In the genomic region with DNA sequence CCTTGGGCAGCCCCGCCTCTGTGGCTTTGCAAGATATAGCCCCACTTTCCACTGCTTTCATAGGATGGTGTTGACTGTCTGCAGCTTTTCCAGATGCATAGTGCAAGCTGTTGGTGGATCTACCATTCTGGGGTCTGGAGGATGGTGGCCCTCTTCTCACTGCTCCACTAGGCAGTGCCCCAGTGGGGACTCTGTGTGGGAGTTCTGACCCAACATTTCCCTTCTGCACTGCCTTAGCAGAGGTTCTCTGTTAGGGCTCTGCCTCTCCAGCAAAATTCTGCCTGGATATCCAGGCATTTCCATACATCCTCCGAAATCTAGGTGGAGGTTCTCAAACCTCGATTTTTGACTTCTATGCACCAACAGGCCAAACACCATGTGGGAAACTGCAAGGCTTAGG, we compare ENCODE assay signal across 36 cellular contexts.
"Had no signal": no experiment of that assay in that cellular context is flagged by ENCODE, and none has a peak within 500 bp of the region (broad histone marks: within the 10 kb centered on the region; RNA-seq: fewer than 3 reads in every experiment).

No MANE protein-coding gene starts in this region.

- DNase-seq: activated CD4-positive, alpha-beta memory T cell treated with anti-CD3 and anti-CD28 coated beads, Interleukin-2, amount 10 ng/mL, durations not matched to agents 7 days and 5 days; activated CD4-positive, alpha-beta T cell treated with anti-CD3 and anti-CD28 coated beads for 1 hour; activated CD4-positive, alpha-beta T cell treated with anti-CD3 and anti-CD28 coated beads for 36 hours; activated CD4-positive, alpha-beta T cell treated with anti-CD3 and anti-CD28 coated beads for 48 hours; activated CD4-positive, alpha-beta T cell treated with anti-CD3 and anti-CD28 coated beads, Interleukin-2, amount 10 ng/mL, durations not matched to agents 7 days and 5 days; activated CD4-positive, alpha-beta T cell treated with anti-CD3 and anti-CD28 coated beads, Interleukin-2, amount 50 U/mL, for 48 hours; activated CD4-positive, CD25-positive, alpha-beta regulatory T cell; activated CD8-positive, alpha-beta memory T cell treated with anti-CD3 and anti-CD28 coated beads for 24 hours; activated CD8-positive, alpha-beta memory T cell treated with anti-CD3 and anti-CD28 coated beads, Interleukin-2, amount 10 ng/mL, durations not matched to agents 7 days and 5 days; activated CD8-positive, alpha-beta memory T cell treated with anti-CD3 and anti-CD28 coated beads, Interleukin-2, amount 50 U/mL, for 48 hours; activated CD8-positive, alpha-beta T cell treated with anti-CD3 and anti-CD28 coated beads, Interleukin-2, amount 10 ng/mL, durations not matched to agents 7 days and 5 days; activated effector memory CD4-positive, alpha-beta T cell treated with Interleukin-2 at 50 U/mL for 16 hours; activated gamma-delta T cell; activated naive CD4-positive, alpha-beta T cell treated with anti-CD3 and anti-CD28 coated beads, Interleukin-2, amount 10 ng/mL, durations not matched to agents 7 days and 5 days; activated naive CD4-positive, alpha-beta T cell treated with Interleukin-2 at 50 U/mL for 16 hours; activated naive CD8-positive, alpha-beta T cell treated with anti-CD3 and anti-CD28 coated beads, Interleukin-2, amount 10 ng/mL, durations not matched to agents 7 days and 5 days; activated naive CD8-positive, alpha-beta T cell treated with anti-CD3 and anti-CD28 coated beads, Interleukin-2, amount 50 U/mL, for 24 hours; activated T-cell treated with anti-CD3 and anti-CD28 coated beads, Interleukin-2, amount 50 U/mL, for 24 hours; activated T-cell treated with anti-CD3 and anti-CD28 coated beads, Interleukin-2, amount 50 U/mL, for 48 hours; amniotic stem cell; aorta; body of pancreas; brain microvascular endothelial cell; central memory CD4-positive, alpha-beta T cell; T-helper 2 cell; T-helper 9 cell had no signal

- H3K27ac ChIP-seq: body of pancreas, brain microvascular endothelial cell, breast epithelium, VCaP had no signal

- H3K4me3 Mint-ChIP-seq: activated CD4-positive, alpha-beta memory T cell treated with anti-CD3 and anti-CD28 coated beads, Interleukin-2, amount 10 ng/mL, durations not matched to agents 7 days and 5 days; activated CD4-positive, alpha-beta T cell treated with anti-CD3 and anti-CD28 coated beads for 36 hours; activated CD4-positive, alpha-beta T cell treated with anti-CD3 and anti-CD28 coated beads, Interleukin-2, amount 10 ng/mL, durations not matched to agents 7 days and 5 days; activated CD8-positive, alpha-beta memory T cell treated with anti-CD3 and anti-CD28 coated beads, Interleukin-2, amount 10 ng/mL, durations not matched to agents 7 days and 5 days; activated CD8-positive, alpha-beta T cell treated with anti-CD3 and anti-CD28 coated beads, Interleukin-2, amount 10 ng/mL, durations not matched to agents 7 days and 5 days; activated naive CD4-positive, alpha-beta T cell treated with anti-CD3 and anti-CD28 coated beads, Interleukin-2, amount 10 ng/mL, durations not matched to agents 7 days and 5 days; activated naive CD4-positive, alpha-beta T cell treated with anti-CD3 and anti-CD28 coated beads, Interleukin-2, amount 50 U/mL, for 24 hours; activated naive CD8-positive, alpha-beta T cell; activated naive CD8-positive, alpha-beta T cell treated with anti-CD3 and anti-CD28 coated beads, Interleukin-2, amount 10 ng/mL, durations not matched to agents 7 days and 5 days; activated naive CD8-positive, alpha-beta T cell treated with anti-CD3 and anti-CD28 coated beads, Interleukin-2, amount 50 U/mL, for 24 hours; activated T-cell treated with anti-CD3 and anti-CD28 coated beads, Interleukin-2, amount 50 U/mL, for 24 hours; T-helper 1 cell treated with Interleukin-12 subunit alpha and Interleukin-12 subunit beta and Interleukin-4 antibody, amounts not matched to agents 30 μg/mL and 1 μg/mL, for 36 hours; T-helper 2 cell treated with Interferon-gamma antibody and Interleukin-4, amounts not matched to agents 5 μg/mL and 100 μg/mL, for 36 hours had no signal

- H3K4me3 ChIP-seq: body of pancreas, breast epithelium had no signal

- H3K27me3 ChIP-seq: body of pancreas, brain microvascular endothelial cell, breast epithelium had no signal

- H3K9me3 Mint-ChIP-seq: activated naive CD4-positive, alpha-beta T cell treated with anti-CD3 and anti-CD28 coated beads, Interleukin-2, amount 50 U/mL, for 24 hours had no signal

- H3K4me1 Mint-ChIP-seq: activated CD4-positive, alpha-beta memory T cell treated with anti-CD3 and anti-CD28 coated beads, Interleukin-2, amount 10 ng/mL, durations not matched to agents 7 days and 5 days; activated CD4-positive, alpha-beta T cell treated with anti-CD3 and anti-CD28 coated beads for 36 hours; activated CD4-positive, alpha-beta T cell treated with anti-CD3 and anti-CD28 coated beads, Interleukin-2, amount 10 ng/mL, durations not matched to agents 7 days and 5 days; activated CD8-positive, alpha-beta memory T cell treated with anti-CD3 and anti-CD28 coated beads, Interleukin-2, amount 10 ng/mL, durations not matched to agents 7 days and 5 days; activated naive CD4-positive, alpha-beta T cell treated with anti-CD3 and anti-CD28 coated beads, Interleukin-2, amount 10 ng/mL, durations not matched to agents 7 days and 5 days; activated naive CD8-positive, alpha-beta T cell treated with anti-CD3 and anti-CD28 coated beads, Interleukin-2, amount 10 ng/mL, durations not matched to agents 7 days and 5 days; activated naive CD8-positive, alpha-beta T cell treated with anti-CD3 and anti-CD28 coated beads, Interleukin-2, amount 50 U/mL, for 24 hours had no signal

- FAIRE-seq: astrocyte, TTC549 had no signal

- ATAC-seq: activated CD4-positive, alpha-beta T cell treated with anti-CD3 and anti-CD28 coated beads for 36 hours; activated CD4-positive, CD25-positive, alpha-beta regulatory T cell treated with anti-CD3 and anti-CD28 coated beads, Interleukin-2, amount 50 U/mL, for 24 hours; activated CD8-positive, alpha-beta memory T cell treated with anti-CD3 and anti-CD28 coated beads, Interleukin-2, amount 10 ng/mL, durations not matched to agents 7 days and 5 days; activated CD8-positive, alpha-beta T cell treated with anti-CD3 and anti-CD28 coated beads, Interleukin-2, amount 10 ng/mL, durations not matched to agents 7 days and 5 days; activated naive CD8-positive, alpha-beta T cell treated with anti-CD3 and anti-CD28 coated beads, Interleukin-2, amount 50 U/mL, for 24 hours; body of pancreas had no signal

- H3K9me3 ChIP-seq: body of pancreas had no signal

- H3K36me3 ChIP-seq: brain microvascular endothelial cell, breast epithelium had no signal

- H3K27me3 Mint-ChIP-seq: activated CD4-positive, alpha-beta memory T cell treated with anti-CD3 and anti-CD28 coated beads, Interleukin-2, amount 10 ng/mL, durations not matched to agents 7 days and 5 days; activated CD4-positive, alpha-beta T cell treated with anti-CD3 and anti-CD28 coated beads for 36 hours; activated CD4-positive, alpha-beta T cell treated with anti-CD3 and anti-CD28 coated beads, Interleukin-2, amount 10 ng/mL, durations not matched to agents 7 days and 5 days; activated CD8-positive, alpha-beta memory T cell treated with anti-CD3 and anti-CD28 coated beads, Interleukin-2, amount 10 ng/mL, durations not matched to agents 7 days and 5 days; activated naive CD4-positive, alpha-beta T cell treated with anti-CD3 and anti-CD28 coated beads, Interleukin-2, amount 10 ng/mL, durations not matched to agents 7 days and 5 days; activated naive CD4-positive, alpha-beta T cell treated with anti-CD3 and anti-CD28 coated beads, Interleukin-2, amount 50 U/mL, for 24 hours; activated naive CD8-positive, alpha-beta T cell; activated naive CD8-positive, alpha-beta T cell treated with anti-CD3 and anti-CD28 coated beads, Interleukin-2, amount 10 ng/mL, durations not matched to agents 7 days and 5 days; activated naive CD8-positive, alpha-beta T cell treated with anti-CD3 and anti-CD28 coated beads, Interleukin-2, amount 50 U/mL, for 24 hours; activated T-cell treated with anti-CD3 and anti-CD28 coated beads, Interleukin-2, amount 50 U/mL, for 24 hours had no signal

- H3K4me1 ChIP-seq: body of pancreas, breast epithelium had no signal

- H3K27ac Mint-ChIP-seq: activated CD4-positive, alpha-beta memory T cell treated with anti-CD3 and anti-CD28 coated beads, Interleukin-2, amount 10 ng/mL, durations not matched to agents 7 days and 5 days; activated CD4-positive, alpha-beta T cell treated with anti-CD3 and anti-CD28 coated beads for 36 hours; activated CD4-positive, alpha-beta T cell treated with anti-CD3 and anti-CD28 coated beads, Interleukin-2, amount 10 ng/mL, durations not matched to agents 7 days and 5 days; activated CD8-positive, alpha-beta memory T cell treated with anti-CD3 and anti-CD28 coated beads, Interleukin-2, amount 10 ng/mL, durations not matched to agents 7 days and 5 days; activated CD8-positive, alpha-beta T cell treated with anti-CD3 and anti-CD28 coated beads, Interleukin-2, amount 10 ng/mL, durations not matched to agents 7 days and 5 days; activated naive CD4-positive, alpha-beta T cell treated with anti-CD3 and anti-CD28 coated beads, Interleukin-2, amount 10 ng/mL, durations not matched to agents 7 days and 5 days; activated naive CD4-positive, alpha-beta T cell treated with anti-CD3 and anti-CD28 coated beads, Interleukin-2, amount 50 U/mL, for 24 hours; activated naive CD8-positive, alpha-beta T cell; activated naive CD8-positive, alpha-beta T cell treated with anti-CD3 and anti-CD28 coated beads, Interleukin-2, amount 10 ng/mL, durations not matched to agents 7 days and 5 days; activated naive CD8-positive, alpha-beta T cell treated with anti-CD3 and anti-CD28 coated beads, Interleukin-2, amount 50 U/mL, for 24 hours; activated T-cell treated with anti-CD3 and anti-CD28 coated beads, Interleukin-2, amount 50 U/mL, for 24 hours; activated T-helper 2 cell treated with anti-CD3 and anti-CD28 coated beads, Interferon-gamma antibody, Interleukin-2, Interleukin-4, amounts not matched to agents 10 μg/mL and 5 μg/mL and 100 μg/mL, durations not matched to agents 14 hours and 24 hours and 36 hours; T-helper 1 cell treated with Interleukin-12 subunit alpha and Interleukin-12 subunit beta and Interleukin-4 antibody, amounts not matched to agents 30 μg/mL and 1 μg/mL, for 36 hours; T-helper 2 cell treated with Interferon-gamma antibody and Interleukin-4, amounts not matched to agents 5 μg/mL and 100 μg/mL, for 36 hours had no signal
